In the genomic region with DNA sequence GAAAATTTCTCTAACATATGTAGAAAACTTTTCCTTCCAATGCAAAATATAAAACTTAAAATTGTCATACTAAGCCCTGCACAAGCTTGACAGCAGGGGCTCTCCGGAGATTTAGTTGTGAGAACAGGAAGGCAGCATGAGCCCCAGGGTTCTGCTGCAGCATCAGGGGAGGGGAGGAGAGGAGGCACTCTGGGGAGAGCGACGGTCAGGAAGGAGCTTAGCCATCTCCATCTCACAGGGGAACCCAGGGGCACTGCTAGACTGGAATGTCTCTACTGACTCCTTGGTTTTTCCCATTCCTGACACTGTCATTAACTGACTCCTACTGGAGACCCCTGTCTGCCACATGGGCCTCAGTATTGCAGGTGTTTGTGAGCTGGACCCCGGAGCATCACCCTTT, we compare ENCODE assay signal across 24 cellular contexts.
"Had no signal": no experiment of that assay in that cellular context is flagged by ENCODE, and none has a peak within 500 bp of the region (broad histone marks: within the 10 kb centered on the region; RNA-seq: fewer than 3 reads in every experiment).

No MANE protein-coding gene starts in this region.

- H3K4me3 ChIP-seq: heart left ventricle, left ventricle myocardium inferior, lung, mucosa of descending colon, pancreas, psoas muscle, right lobe of liver, skin epidermis, suprapubic skin, thoracic aorta, tibial artery, uterus had no signal

- H3K27ac ChIP-seq: heart left ventricle, left ventricle myocardium inferior, pancreas, psoas muscle, right lobe of liver, skin epidermis, suprapubic skin, thoracic aorta, tibial artery, uterus had no signal

- H3K27me3 Mint-ChIP-seq: natural killer cell treated with Interleukin-12 subunit alpha and Interleukin-12 subunit beta and Interleukin-15 and Interleukin-18, amount 100 ng/mL, for 72 hours; stimulated activated naive CD8-positive, alpha-beta T cell treated with anti-CD3 and anti-CD28 coated beads, Interleukin-15, Interleukin-2, amounts not matched to agents 100 ng/mL and 50 ng/mL, for 24 hours; type B pancreatic cell had no signal

- H3K36me3 Mint-ChIP-seq: immature natural killer cell; naive thymus-derived CD4-positive, alpha-beta T cell; stimulated activated effector memory CD8-positive, alpha-beta T cell treated with anti-CD3 and anti-CD28 coated beads, Interleukin-12 subunit alpha, Interleukin-12 subunit beta, amount 100 ng/mL, for 72 hours; type B pancreatic cell had no signal

- DNase-seq: heart left ventricle; hypothalamus; immature natural killer cell; left ventricle myocardium inferior; midbrain; mucosa of descending colon; naive thymus-derived CD4-positive, alpha-beta T cell; nucleus accumbens; pancreas; posterior cingulate gyrus; psoas muscle; right lobe of liver; stimulated activated CD4-positive, alpha-beta T cell treated with anti-CD3 and anti-CD28 coated beads, Interleukin-4, amount 100 ng/mL, for 24 hours; stimulated activated naive CD4-positive, alpha-beta T cell; tibial artery; uterus had no signal

- H3K27ac Mint-ChIP-seq: immature natural killer cell; naive thymus-derived CD4-positive, alpha-beta T cell; natural killer cell treated with Interleukin-12 subunit alpha and Interleukin-12 subunit beta and Interleukin-15 and Interleukin-18, amount 100 ng/mL, for 72 hours; stimulated activated effector memory CD8-positive, alpha-beta T cell treated with anti-CD3 and anti-CD28 coated beads, Interleukin-12 subunit alpha, Interleukin-12 subunit beta, amount 100 ng/mL, for 72 hours; stimulated activated naive CD8-positive, alpha-beta T cell treated with anti-CD3 and anti-CD28 coated beads, Interleukin-15, Interleukin-2, amounts not matched to agents 100 ng/mL and 50 ng/mL, for 24 hours; type B pancreatic cell had no signal

- H3K9me3 ChIP-seq: pancreas, right lobe of liver, suprapubic skin, tibial artery, uterus had no signal

- H3K27me3 ChIP-seq: heart left ventricle, pancreas, right lobe of liver, tibial artery, uterus had no signal

- H3K4me3 Mint-ChIP-seq: immature natural killer cell; naive thymus-derived CD4-positive, alpha-beta T cell; natural killer cell treated with Interleukin-12 subunit alpha and Interleukin-12 subunit beta and Interleukin-15 and Interleukin-18, amount 100 ng/mL, for 72 hours; stimulated activated effector memory CD8-positive, alpha-beta T cell treated with anti-CD3 and anti-CD28 coated beads, Interleukin-12 subunit alpha, Interleukin-12 subunit beta, amount 100 ng/mL, for 72 hours; stimulated activated naive CD8-positive, alpha-beta T cell treated with anti-CD3 and anti-CD28 coated beads, Interleukin-15, Interleukin-2, amounts not matched to agents 100 ng/mL and 50 ng/mL, for 24 hours; type B pancreatic cell had no signal

- H3K36me3 ChIP-seq: heart left ventricle, left ventricle myocardium inferior, pancreas, right lobe of liver, suprapubic skin, thoracic aorta, tibial artery, uterus had no signal

- H3K4me1 Mint-ChIP-seq: immature natural killer cell; naive thymus-derived CD4-positive, alpha-beta T cell; stimulated activated effector memory CD8-positive, alpha-beta T cell treated with anti-CD3 and anti-CD28 coated beads, Interleukin-12 subunit alpha, Interleukin-12 subunit beta, amount 100 ng/mL, for 72 hours had no signal

- H3K4me1 ChIP-seq: heart left ventricle, left ventricle myocardium inferior, pancreas, psoas muscle, right lobe of liver, suprapubic skin, tibial artery, uterus had no signal

- ATAC-seq: heart left ventricle; mucosa of descending colon; naive thymus-derived CD4-positive, alpha-beta T cell; natural killer cell treated with Interleukin-12 subunit alpha and Interleukin-12 subunit beta and Interleukin-15 and Interleukin-18, amount 100 ng/mL, for 72 hours; pancreas; psoas muscle; right lobe of liver; stimulated activated effector memory CD8-positive, alpha-beta T cell treated with anti-CD3 and anti-CD28 coated beads, Interleukin-12 subunit alpha, Interleukin-12 subunit beta, amount 100 ng/mL, for 72 hours had no signal
